8 cellular contexts compared by ENCODE assay signal in genomic region chr16:4505356-4506153, GRCh38. TPM values are rescaled to one million over a fixed set of nuclear protein-coding genes. Genes with fewer than 3 reads are reported as not detected.
DNase-seq lines count a peak whose midpoint lies in the region; ATAC-seq and TF ChIP-seq lines count a peak whose summit lies in the region.

No MANE protein-coding gene starts in this region.

- peak overlapping the region; percentile 64 for H3K27ac Mint-ChIP-seq in glutamatergic neuron (ENCODE audit: unreplicated experiment)

- CTCF ChIA-PET in SK-N-SH (lab: Yijun Ruan, JAX) = interaction anchor here (0.6 to 11.4 kb wide), 16 partner anchors 11 to 450 kb away, joined by 3 to 182 read pairs (median 11); partner anchors contain the start of genes C16orf96 and HMOX2

- no peak overlapping the region for H3K27ac ChIP-seq in SK-N-SH (ENCODE audit: low read depth in 2 of 2, low read length in 1 of 2)

- ATAC-seq in GM19035 (IDR thresholded peaks at IDR 0.05; ENCODE audit: unreplicated experiment) (peak; percentile 74), HG03432 (IDR thresholded peaks at IDR 0.05; ENCODE audit: unreplicated experiment) (peak; percentile 73)

- no peak overlapping the region for H3K4me3 Mint-ChIP-seq in glutamatergic neuron (ENCODE audit: unreplicated experiment)

- H3K79me2 ChIP-seq in SK-N-SH (ENCODE audit: insufficient read depth) = peaks cover 40% of the 10 kb centered on the region

- no peaks in the 10 kb centered on the region for H3K9me2 ChIP-seq in SK-N-SH

- peaks cover 4 to 12% of the 10 kb centered on the region in 2 experiments; a peak in 3 of 4 replicates for H3K4me1 ChIP-seq in SK-N-SH (ENCODE audit: control insufficient read depth in 1 of 2, insufficient read depth in 2 of 2, low read depth in 1 of 2, low read length in 1 of 2)

- POLR2A ChIA-PET in SK-N-SH (lab: Yijun Ruan, JAX) = interaction anchor here (0.7 kb wide), 1 partner anchor 116 kb away, joined by 4 read pairs; no protein-coding TSS in a partner anchor

- peaks cover 31% of the 10 kb centered on the region for H3K4me1 Mint-ChIP-seq in glutamatergic neuron (ENCODE audit: low read depth, unreplicated experiment)

- H3K9me3 Mint-ChIP-seq in glutamatergic neuron (ENCODE audit: unreplicated experiment) = peaks cover 5% of the 10 kb centered on the region

- no peak overlapping the region for H3K4me2 ChIP-seq in SK-N-SH

- peaks cover 4% of the 10 kb centered on the region for H3K36me3 Mint-ChIP-seq in glutamatergic neuron (ENCODE audit: unreplicated experiment)

- no peaks in the 10 kb centered on the region for H3K27me3 Mint-ChIP-seq in glutamatergic neuron (ENCODE audit: unreplicated experiment)

- H3K9ac ChIP-seq in SK-N-SH = no peak overlapping the region

- TF ChIP-seq EP300 in SK-N-SH (IDR thresholded peaks at IDR 0.05; ENCODE audit: borderline replicate concordance in 1 of 2, low read depth in 1 of 2, low read length in 1 of 2) = no peak

- H3K27me3 ChIP-seq in SK-N-SH (ENCODE audit: insufficient read depth) = no peaks in the 10 kb centered on the region

- 89% methylated on average over 13 of the region's 13 CpGs for WGBS in SK-N-SH (ENCODE audit: low lambda C conversion rate)

- no peak for TF ChIP-seq RAD21 in SK-N-SH (IDR thresholded peaks at IDR 0.05; ENCODE audit: low read length)

- no peak overlapping the region for H3K4me3 ChIP-seq in SK-N-SH (ENCODE audit: low read depth in 2 of 2, low read length in 1 of 2)

- peaks cover 9% of the 10 kb centered on the region for H3F3A ChIP-seq in SK-N-SH (replicated peaks; ENCODE audit: insufficient read depth)

- H3K36me3 ChIP-seq in SK-N-SH (replicated peaks in 1 of 2; ENCODE audit: control insufficient read depth in 1 of 2, insufficient read depth in 2 of 2, low read length in 1 of 2) = peaks cover 12 to 30% of the 10 kb centered on the region in 2 experiments

- H2AFZ ChIP-seq in SK-N-SH (ENCODE audit: low read depth) = no peak overlapping the region

- H4K20me1 ChIP-seq in SK-N-SH (ENCODE audit: insufficient read depth) = peaks cover 3% of the 10 kb centered on the region; the same call in 1 of the 2 replicates

- DNase-seq in activated CD4-positive, alpha-beta T cell treated with anti-CD3 and anti-CD28 coated beads, Interleukin-2, amount 50 U/mL, for 24 hours (ENCODE audit: low read depth in 1 of 2, low spot score in 1 of 2) = peak; percentile 14 to 53
- DNase-seq in glutamatergic neuron (no peak), glomerular visceral epithelial cell (ENCODE audit: extremely low spot score) (no peak), NCI-H446 (lab: John Stamatoyannopoulos, UW) (no peak), SK-N-SH (no peak)
- peak; percentile 43 to 46 for DNase-seq in stimulated activated CD8-positive, alpha-beta memory T cell treated with anti-CD3 and anti-CD28 coated beads, Interleukin-7, amount 100 ng/mL, for 1 hour (ENCODE audit: low read depth in 2 of 2)

- H3K9me3 ChIP-seq in SK-N-SH = no peaks in the 10 kb centered on the region

- TF ChIP-seq CTCF in glutamatergic neuron (IDR thresholded peaks at IDR 0.05; ENCODE audit: partially characterized antibody, unreplicated experiment) (no peak), SK-N-SH (IDR thresholded peaks at IDR 0.05) (no peak)

TF ChIP-seq in SK-N-SH, 30 proteins besides CTCF, POLR2A, EP300 and RAD21:
- TF ChIP-seq TAF1 (IDR thresholded peaks at IDR 0.05; ENCODE audit: borderline replicate concordance, low read depth, low read length) = no peak
- TF ChIP-seq USF1 (IDR thresholded peaks at IDR 0.05; ENCODE audit: borderline replicate concordance, low read depth) = no peak
- TF ChIP-seq JUND (IDR thresholded peaks at IDR 0.05) = no peak
- TF ChIP-seq RFX5 (IDR thresholded peaks at IDR 0.05; ENCODE audit: low read length) = no peak
- no peak for TF ChIP-seq ZBTB33 (IDR thresholded peaks at IDR 0.05; ENCODE audit: borderline replicate concordance, low read depth)
- TF ChIP-seq EZH2phosphoT487 (IDR thresholded peaks at IDR 0.05; ENCODE audit: borderline replicate concordance, low read depth) = no peak

RNA-seq across cellular contexts. Expression of gene HMOX2, which starts 29.4 kb away (rescaled TPM):
- 76.0 TPM for total RNA-seq in glutamatergic neuron (ENCODE audit: unreplicated experiment)
- polyA plus RNA-seq in SK-N-SH (2012; rRNA removed) = 65.1 and 75.5 TPM in 2 replicates
- polyA plus RNA-seq in SK-N-SH (2012; cell fraction: cytosol; rRNA removed) = 48.4 and 62.0 TPM in 2 replicates
- 62.6 and 64.9 TPM in 2 replicates for polyA plus RNA-seq in SK-N-SH (2012; cell fraction: nucleus; rRNA removed)

RNA-seq across cellular contexts. Expression of gene NMRAL1, which starts 31.1 kb away (rescaled TPM):
- total RNA-seq in glutamatergic neuron (ENCODE audit: unreplicated experiment) = 38.3 TPM
- polyA plus RNA-seq in SK-N-SH (2012; rRNA removed) = 99.9 and 102 TPM in 2 replicates
- 50.3 and 72.4 TPM in 2 replicates for polyA plus RNA-seq in SK-N-SH (2012; cell fraction: cytosol; rRNA removed)
- 97.1 and 185 TPM in 2 replicates for polyA plus RNA-seq in SK-N-SH (2012; cell fraction: nucleus; rRNA removed)

RNA-seq across cellular contexts. Expression of gene CDIP1, which starts 33.0 kb away (rescaled TPM):
- total RNA-seq in glutamatergic neuron (ENCODE audit: unreplicated experiment) = 51.6 TPM
- polyA plus RNA-seq in SK-N-SH (2012; rRNA removed) = 19.4 and 30.2 TPM in 2 replicates
- 17.6 and 23.3 TPM in 2 replicates for polyA plus RNA-seq in SK-N-SH (2012; cell fraction: cytosol; rRNA removed)
- polyA plus RNA-seq in SK-N-SH (2012; cell fraction: nucleus; rRNA removed) = 33.9 and 39.3 TPM in 2 replicates

RNA-seq across cellular contexts. Expression of gene C16orf96, which starts 50.6 kb away (rescaled TPM):
- total RNA-seq in glutamatergic neuron (ENCODE audit: unreplicated experiment) = 0.83 TPM
- 0.05 TPM in 2 replicates for polyA plus RNA-seq in SK-N-SH (2012; rRNA removed)
- polyA plus RNA-seq in SK-N-SH (2012; cell fraction: cytosol; rRNA removed) = 0.04 and 0.05 TPM in 2 replicates
- polyA plus RNA-seq in SK-N-SH (2012; cell fraction: nucleus; rRNA removed) = 0.41 and 0.47 TPM in 2 replicates

Comparison
In these comparisons a context has a peak if more than half of its experiments do, and no peak if none do; other contexts are left out.
1. DNase-seq: peak in activated CD4-positive, alpha-beta T cell treated with anti-CD3 and anti-CD28 coated beads, Interleukin-2, amount 50 U/mL, for 24 hours (2 of 2) and stimulated activated CD8-positive, alpha-beta memory T cell treated with anti-CD3 and anti-CD28 coated beads, Interleukin-7, amount 100 ng/mL, for 1 hour (2 of 2); none in glutamatergic neuron (single experiment), glomerular visceral epithelial cell (single experiment), NCI-H446 (0 of 2) and SK-N-SH (single experiment).